7 cellular contexts compared by ENCODE assay signal in genomic region chr5:143014017-143014651, GRCh38.
DNase-seq lines count a peak whose midpoint lies in the region; ATAC-seq and TF ChIP-seq lines count a peak whose summit lies in the region.

No MANE protein-coding gene starts in this region.

- DNase-seq in GM10266 (ENCODE audit: extremely low spot score) = no peak
- peak; percentile 87 for DNase-seq in Karpas-422
- DNase-seq in activated naive CD8-positive, alpha-beta T cell treated with anti-CD3 and anti-CD28 coated beads, Interleukin-2, amount 10 ng/mL, durations not matched to agents 7 days and 5 days = peak; percentile 43
- DNase-seq in mesendoderm = peak; percentile 86
- no peak for DNase-seq in RPMI8226

- peak overlapping the region; percentile 57 for H3K18ac ChIP-seq in mesendoderm (ENCODE audit: low read length)

- peaks cover 19% of the 10 kb centered on the region for H3K36me3 Mint-ChIP-seq in activated naive CD8-positive, alpha-beta T cell treated with anti-CD3 and anti-CD28 coated beads, Interleukin-2, amount 10 ng/mL, durations not matched to agents 7 days and 5 days

- H3K27me3 ChIP-seq in Karpas-422 (ENCODE audit: low read length) = no peaks in the 10 kb centered on the region
- H3K27me3 ChIP-seq in mesendoderm (ENCODE audit: insufficient read depth, low read length, poor library complexity) = no peaks in the 10 kb centered on the region

- H3K36me3 ChIP-seq in Karpas-422 (ENCODE audit: insufficient read depth, low read length) (no peaks in the 10 kb centered on the region), mesendoderm (ENCODE audit: control insufficient read depth, insufficient read depth, low read length) (no peaks in the 10 kb centered on the region)

- no peak overlapping the region for H3K4ac ChIP-seq in mesendoderm (ENCODE audit: low read depth, low read length)

- no peak overlapping the region for H3K23ac ChIP-seq in mesendoderm (ENCODE audit: low read length)

- WGBS in mesendoderm (ENCODE audit: extremely low coverage, insufficient coverage, low lambda C conversion rate) = no CpG with 5 or more reads among the region's 12 CpGs

- ATAC-seq in activated naive CD8-positive, alpha-beta T cell treated with anti-CD3 and anti-CD28 coated beads, Interleukin-2, amount 10 ng/mL, durations not matched to agents 7 days and 5 days (ENCODE audit: low read depth) = no peak
- ATAC-seq in GM19328 (IDR thresholded peaks at IDR 0.05; ENCODE audit: unreplicated experiment) (no peak), GM18907 (IDR thresholded peaks at IDR 0.05; ENCODE audit: unreplicated experiment) (no peak)

- H3K27ac ChIP-seq in Karpas-422 (ENCODE audit: low read length) (peak overlapping the region; percentile 14; the same call in 1 of the 2 replicates), mesendoderm (ENCODE audit: low read depth, low read length) (no peak overlapping the region)

- H3K4me3 ChIP-seq in Karpas-422 (ENCODE audit: low read length) (no peak overlapping the region), mesendoderm (ENCODE audit: low read length) (no peak overlapping the region)

- H3K9me3 Mint-ChIP-seq in activated naive CD8-positive, alpha-beta T cell treated with anti-CD3 and anti-CD28 coated beads, Interleukin-2, amount 10 ng/mL, durations not matched to agents 7 days and 5 days = peaks cover 7% of the 10 kb centered on the region

- no peak overlapping the region for H2BK5ac ChIP-seq in mesendoderm (ENCODE audit: low read length)

- TF ChIP-seq CTCF in GM10266 (IDR thresholded peaks at IDR 0.05; ENCODE audit: control insufficient read depth, insufficient read depth, low read depth, missing control alignments) = peak; percentile 52

- no peaks in the 10 kb centered on the region for H4K20me1 ChIP-seq in Karpas-422 (ENCODE audit: insufficient read depth, low read depth, low read length)

- no peak overlapping the region for H3K9ac ChIP-seq in Karpas-422 (ENCODE audit: low read length)
- no peak overlapping the region for H3K9ac ChIP-seq in mesendoderm (ENCODE audit: low read length)

- no peak overlapping the region for H2AK5ac ChIP-seq in mesendoderm (ENCODE audit: low read length)

- H3K27me3 Mint-ChIP-seq in activated naive CD8-positive, alpha-beta T cell treated with anti-CD3 and anti-CD28 coated beads, Interleukin-2, amount 10 ng/mL, durations not matched to agents 7 days and 5 days = no peaks in the 10 kb centered on the region

- no peak overlapping the region for H4K8ac ChIP-seq in mesendoderm (ENCODE audit: low read depth, low read length)

- H3K9me2 ChIP-seq in Karpas-422 (replicated peaks; ENCODE audit: insufficient read depth, low read length) = no peaks in the 10 kb centered on the region

- H2AFZ ChIP-seq in Karpas-422 (ENCODE audit: low read length) = no peak overlapping the region

- H3K56ac ChIP-seq in mesendoderm (ENCODE audit: low read length) = peak overlapping the region; percentile 10

- POLR2A ChIA-PET in activated naive CD8-positive, alpha-beta T cell treated with anti-CD3 and anti-CD28 coated beads, Interleukin-2, amount 10 ng/mL, durations not matched to agents 7 days and 5 days (lab: Charles Lee) = no interaction called here

- no peaks in the 10 kb centered on the region for H3K79me2 ChIP-seq in Karpas-422 (ENCODE audit: low read length)
- H3K79me2 ChIP-seq in mesendoderm (ENCODE audit: control insufficient read depth, insufficient read depth, low read length) = no peaks in the 10 kb centered on the region

- no peak overlapping the region for H3K27ac Mint-ChIP-seq in activated naive CD8-positive, alpha-beta T cell treated with anti-CD3 and anti-CD28 coated beads, Interleukin-2, amount 10 ng/mL, durations not matched to agents 7 days and 5 days

- H4K5ac ChIP-seq in mesendoderm (ENCODE audit: low read length) = no peak overlapping the region

- H3K79me1 ChIP-seq in mesendoderm (ENCODE audit: low read length) = no peaks in the 10 kb centered on the region

- no peak overlapping the region for H2BK15ac ChIP-seq in mesendoderm (replicated peaks; ENCODE audit: low read depth)

- peaks cover 21% of the 10 kb centered on the region for H3K4me1 Mint-ChIP-seq in activated naive CD8-positive, alpha-beta T cell treated with anti-CD3 and anti-CD28 coated beads, Interleukin-2, amount 10 ng/mL, durations not matched to agents 7 days and 5 days

- H3K4me3 Mint-ChIP-seq in activated naive CD8-positive, alpha-beta T cell treated with anti-CD3 and anti-CD28 coated beads, Interleukin-2, amount 10 ng/mL, durations not matched to agents 7 days and 5 days = no peak overlapping the region

- H3K4me2 ChIP-seq in Karpas-422 (ENCODE audit: low read depth, low read length, poor library complexity, severe bottlenecking) (no peak overlapping the region), mesendoderm (ENCODE audit: low read length) (no peak overlapping the region)

- H2BK120ac ChIP-seq in mesendoderm (ENCODE audit: low read depth, low read length) = no peak overlapping the region

- H3K4me1 ChIP-seq in Karpas-422 (ENCODE audit: low read length) (peaks cover 55% of the 10 kb centered on the region), mesendoderm (ENCODE audit: control insufficient read depth, low read depth, low read length) (peaks cover 4% of the 10 kb centered on the region)

- no peaks in the 10 kb centered on the region for H3K9me3 ChIP-seq in Karpas-422 (ENCODE audit: low read length)

Comparison
In these comparisons a context has a peak if more than half of its experiments do, and no peak if none do; other contexts are left out.
1. DNase-seq: peak in Karpas-422 (single experiment), activated naive CD8-positive, alpha-beta T cell treated with anti-CD3 and anti-CD28 coated beads, Interleukin-2, amount 10 ng/mL, durations not matched to agents 7 days and 5 days (single experiment) and mesendoderm (single experiment); none in GM10266 (single experiment) and RPMI8226 (single experiment).